ENCODE assay signal across 8 cellular contexts in genomic region chr1:39026947-39027507, GRCh38. TPM values are rescaled to one million over a fixed set of nuclear protein-coding genes. Genes with fewer than 3 reads are reported as not detected.
DNase-seq lines count a peak whose midpoint lies in the region; ATAC-seq and TF ChIP-seq lines count a peak whose summit lies in the region.

No MANE protein-coding gene starts in this region.

- WGBS in lower leg skin, 2 donors = 24 to 30% methylated on average over 26 of the region's 26 CpGs
- 31 to 45% methylated on average over 26 of the region's 26 CpGs for WGBS in tibial nerve, 2 donors

- H3K27ac Mint-ChIP-seq in activated T-cell treated with anti-CD3 and anti-CD28 coated beads, Interleukin-2, amount 50 U/mL, for 24 hours = peak overlapping the region; percentile 97

- H3K36me3 ChIP-seq in tibial nerve = peaks cover 2 to 35% (median 3%) of the 10 kb centered on the region in 3 donors

- TF ChIP-seq POLR2A in lower leg skin (IDR thresholded peaks at IDR 0.05) = no peak
- no peak for TF ChIP-seq POLR2A in tibial nerve (IDR thresholded peaks at IDR 0.05)

- H3K4me3 ChIP-seq in astrocyte of the cerebellum (ENCODE audit: low read depth, low read length) = peak overlapping the region; percentile 94
- H3K4me3 ChIP-seq in lower leg skin (ENCODE audit: low read depth, poor library complexity, severe bottlenecking) = peak overlapping the region; percentile 75
- H3K4me3 ChIP-seq in tibial nerve = peak overlapping the region; percentile 47 to 88 (median 64)

- no peaks in the 10 kb centered on the region for H3K27me3 Mint-ChIP-seq in activated T-cell treated with anti-CD3 and anti-CD28 coated beads, Interleukin-2, amount 50 U/mL, for 24 hours

- H3K9me3 Mint-ChIP-seq in activated T-cell treated with anti-CD3 and anti-CD28 coated beads, Interleukin-2, amount 50 U/mL, for 24 hours = no peaks in the 10 kb centered on the region

- no peaks in the 10 kb centered on the region for H3K9me3 ChIP-seq in tibial nerve

- H3K27me3 ChIP-seq in tibial nerve = no peaks in the 10 kb centered on the region

- DNase-seq in activated T-cell treated with anti-CD3 and anti-CD28 coated beads, Interleukin-2, amount 50 U/mL, for 24 hours = peak; percentile 34
- DNase-seq in activated T-cell treated with anti-CD3 and anti-CD28 coated beads, Interleukin-2, amount 50 U/mL, for 48 hours = no peak
- DNase-seq in astrocyte of the cerebellum (ENCODE audit: low read depth) = no peak
- DNase-seq in lower leg skin (ENCODE audit: low spot score in 2 of 2) = peak in 1 of 2 donors; percentile 78
- no peak for DNase-seq in tibial nerve (ENCODE audit: low spot score in 2 of 2)
- no peak for DNase-seq in COLO829 (ENCODE audit: low spot score)

- peaks cover 0 to 43% (median 7%) of the 10 kb centered on the region in 4 donors for H3K4me1 ChIP-seq in tibial nerve

- intact Hi-C loops in lower leg skin (cut with DNase I; ENCODE audit: low total_unique reads) = no loop called here

- peak overlapping the region; percentile 91 to 99 (median 93) for H3K27ac ChIP-seq in tibial nerve

- no peak for TF ChIP-seq EP300 in tibial nerve (IDR thresholded peaks at IDR 0.05)

- TF ChIP-seq CTCF in astrocyte of the cerebellum (IDR thresholded peaks at IDR 0.05; ENCODE audit: low read depth, low read length, missing control alignments) (no peak), lower leg skin (IDR thresholded peaks at IDR 0.05) (no peak), tibial nerve (IDR thresholded peaks at IDR 0.05) (no peak)

- H3K36me3 Mint-ChIP-seq in activated T-cell treated with anti-CD3 and anti-CD28 coated beads, Interleukin-2, amount 50 U/mL, for 24 hours (ENCODE audit: low read depth) = peaks cover 51% of the 10 kb centered on the region

- in situ Hi-C loops in astrocyte of the cerebellum (cut with HindIII; ENCODE audit: low sequenced_read_pairs) = no loop called here

- no peak for ATAC-seq in HG02981 (IDR thresholded peaks at IDR 0.05; ENCODE audit: unreplicated experiment)
- no peak for ATAC-seq in GM18909 (IDR thresholded peaks at IDR 0.05; ENCODE audit: poor library complexity, unreplicated experiment)

- peak overlapping the region; percentile 89 for H3K4me3 Mint-ChIP-seq in activated T-cell treated with anti-CD3 and anti-CD28 coated beads, Interleukin-2, amount 50 U/mL, for 24 hours

- H3K4me1 Mint-ChIP-seq in activated T-cell treated with anti-CD3 and anti-CD28 coated beads, Interleukin-2, amount 50 U/mL, for 24 hours (ENCODE audit: low read depth) = peaks cover 37% of the 10 kb centered on the region

RNA-seq across cellular contexts. Expression of gene NDUFS5, which starts 0.9 kb away (rescaled TPM):
- 100 to 1,000 TPM; 202 to 542 (median 255) TPM for total RNA-seq in lower leg skin
- total RNA-seq in tibial nerve = 100 to 1,000 TPM; 281 to 424 (median 345) TPM

RNA-seq across cellular contexts. Expression of gene AKIRIN1, which starts 36.0 kb away (rescaled TPM):
- total RNA-seq in lower leg skin (10 to 100 TPM; 22.3 to 36.8 (median 28.7) TPM), tibial nerve (10 to 100 TPM; 36.9 to 45.3 (median 41.8) TPM)
